In genomic region chr6:49423817-49424216, GRCh38 we compare ENCODE assay signal across 1 cellular context.
TF ChIP-seq lines count a peak whose summit lies in the region.

No MANE protein-coding gene starts in this region.

TF ChIP-seq in K562, 482 proteins besides CTCF, POLR2A, EP300 and RAD21 (continued from another document):
- TF ChIP-seq E4F1 (CRISPR knock-in tag; IDR thresholded peaks at IDR 0.05; ENCODE audit: borderline replicate concordance) = no peak
- TF ChIP-seq ZBTB17 (CRISPR knock-in tag; IDR thresholded peaks at IDR 0.05) = no peak
